10 cellular contexts compared by ENCODE assay signal in genomic region chr1:195733826-195734225, GRCh38.
DNase-seq lines count a peak whose midpoint lies in the region; ATAC-seq, FAIRE-seq and TF ChIP-seq lines count a peak whose summit lies in the region.
"Had no signal": no experiment of that assay in that cellular context is flagged by ENCODE, and none has a peak within 500 bp of the region (broad histone marks: within the 10 kb centered on the region; RNA-seq: fewer than 3 reads in every experiment).

No MANE protein-coding gene starts in this region.

- H3K27ac ChIP-seq in H1 (ENCODE audit: low read depth, low read length), result no peak overlapping the region
- H3K27ac ChIP-seq in left ventricle myocardium inferior (replicated peaks), result no peak overlapping the region
- H3K27ac ChIP-seq: tibial nerve had no signal

- no peak overlapping the region for H4K5ac ChIP-seq in H1 (ENCODE audit: insufficient read length, low read depth, low read length)

- H3K23me2 ChIP-seq in H1 (ENCODE audit: low read depth, low read length), result no peaks in the 10 kb centered on the region

- H3K36me3 ChIP-seq in H1 (ENCODE audit: control insufficient read depth in 2 of 4, insufficient read depth in 4 of 4, low read length in 3 of 4) (no peaks in the 10 kb centered on the region), left ventricle myocardium inferior (no peaks in the 10 kb centered on the region)
- H3K36me3 ChIP-seq: tibial nerve had no signal

- no peak overlapping the region for H2BK120ac ChIP-seq in H1 (replicated peaks; ENCODE audit: low read depth, low read length)

- no peak overlapping the region for H2AK5ac ChIP-seq in H1 (ENCODE audit: low read depth, low read length)

- no peak overlapping the region for H3K23ac ChIP-seq in H1 (ENCODE audit: insufficient read length)

- 91% methylated on average over 1 of the region's 1 CpG; no CpG with 5 or more reads in 1 of the 2 experiments for WGBS in H1 (ENCODE audit: extremely low coverage in 1 of 2, insufficient coverage in 1 of 2, insufficient read length in 1 of 2, insufficient replicate concordance in 2 of 2, low coverage in 1 of 2, low lambda C conversion rate in 2 of 2, missing lambda C conversion rate in 1 of 2), 2 experiments

- no peak overlapping the region for H2BK5ac ChIP-seq in H1 (ENCODE audit: low read depth, low read length)

- no peak for TF ChIP-seq POLR2A in H1 (IDR thresholded peaks at IDR 0.05; ENCODE audit: control extremely low read depth in 1 of 2, low read depth in 2 of 2, low read length in 2 of 2)

- TF ChIP-seq RAD21 in H1 (IDR thresholded peaks at IDR 0.05 in 1 of 2, conservative IDR thresholded peaks at IDR 0.05 in 1 of 2; ENCODE audit: low read depth in 2 of 2, low read length in 2 of 2), result peak; percentile 44 to 49

- POLR2A ChIA-PET in H1 (lab: Charles Lee; ENCODE audit: partially characterized antibody), result no interaction called here

- no peak overlapping the region for H3K4ac ChIP-seq in H1 (replicated peaks; ENCODE audit: insufficient read length, low read depth, low read length)

- peak; percentile 48 for DNase-seq in A172 (ENCODE audit: low spot score)
- DNase-seq in MV-4-11 (lab: John Stamatoyannopoulos, UW), result peak; percentile 1
- DNase-seq in H1 (ENCODE audit: low read depth in 1 of 2, low spot score in 2 of 2), result peak in 1 of 2 experiments; percentile 19
- no peak for DNase-seq in iPS-NIHi7 (ENCODE audit: extremely low spot score)
- DNase-seq in left ventricle myocardium inferior, result no peak
- DNase-seq: activated gamma-delta T cell treated with Interleukin-2 at 50 U/mL for 16 hours had no signal

- peak in 2 of 3 experiments; percentile 41 to 63; a peak in 3 of 4 replicates for TF ChIP-seq CTCF in H1 (IDR thresholded peaks at IDR 0.05; ENCODE audit: control extremely low read depth in 1 of 3, insufficient read depth in 1 of 3, low read depth in 1 of 3, low read length in 3 of 3)
- TF ChIP-seq CTCF in left ventricle myocardium inferior (IDR thresholded peaks at IDR 0.05; ENCODE audit: borderline replicate concordance), result no peak

- H4K8ac ChIP-seq in H1 (ENCODE audit: extremely low read depth, insufficient read depth, low read length), result no peak overlapping the region

- intact Hi-C loops in left ventricle myocardium inferior (cut with micrococcal nuclease), result no loop called here

- no peaks in the 10 kb centered on the region for H3K4me1 ChIP-seq in H1 (replicated peaks in 1 of 4; ENCODE audit: control insufficient read depth in 3 of 4, insufficient read depth in 4 of 4, low read length in 3 of 4)
- H3K4me1 ChIP-seq in left ventricle myocardium inferior, result no peaks in the 10 kb centered on the region
- H3K4me1 ChIP-seq: tibial nerve had no signal

- no peak overlapping the region for H3K18ac ChIP-seq in H1 (ENCODE audit: extremely low read depth, low read length)

- H2BK12ac ChIP-seq in H1 (ENCODE audit: low read depth, low read length), result no peak overlapping the region

- H3K79me1 ChIP-seq in H1 (ENCODE audit: low read depth, low read length), result no peaks in the 10 kb centered on the region

- no peak overlapping the region for H3K14ac ChIP-seq in H1 (ENCODE audit: insufficient read length)

- no peak for TF ChIP-seq EP300 in H1 (IDR thresholded peaks at IDR 0.05; ENCODE audit: borderline replicate concordance in 1 of 2, low read depth in 2 of 2, low read length in 2 of 2)

- H3K9me3 ChIP-seq in H1 (ENCODE audit: insufficient read depth in 2 of 2, low read depth in 1 of 2, low read length in 1 of 2) (no peaks in the 10 kb centered on the region), left ventricle myocardium inferior (replicated peaks) (no peaks in the 10 kb centered on the region)
- H3K9me3 ChIP-seq: tibial nerve had no signal

- CTCF ChIA-PET in H1 (lab: Charles Lee; ENCODE audit: partially characterized antibody), result interaction anchor here (0.7 to 2.9 kb wide), 6 partner anchors 10 to 323 kb away, joined by 3 to 20 read pairs (median 4); no protein-coding TSS in a partner anchor

- no peak overlapping the region for H2BK20ac ChIP-seq in H1 (ENCODE audit: low read length)

- H3K79me2 ChIP-seq in H1 (ENCODE audit: control insufficient read depth in 1 of 2, insufficient read depth in 2 of 2, low read length in 2 of 2), result no peaks in the 10 kb centered on the region

- no peak overlapping the region for H3K9ac ChIP-seq in H1 (replicated peaks in 1 of 4; ENCODE audit: extremely low read depth in 1 of 4, low read depth in 3 of 4, low read length in 3 of 4)

- H2BK15ac ChIP-seq in H1 (ENCODE audit: low read length), result no peak overlapping the region

- no peak overlapping the region for H3K56ac ChIP-seq in H1 (replicated peaks; ENCODE audit: insufficient read length, low read depth, low read length)

- H3K4me3 ChIP-seq in H1 (ENCODE audit: extremely low read depth in 1 of 4, insufficient read depth in 2 of 4, low read depth in 3 of 4, low read length in 4 of 4) (no peak overlapping the region), left ventricle myocardium inferior (no peak overlapping the region)
- H3K4me3 ChIP-seq: tibial nerve had no signal

- peak; percentile 71 for FAIRE-seq in H1 (lab: Jason Lieb, UNC)

- H4K91ac ChIP-seq in H1 (replicated peaks; ENCODE audit: insufficient read length, low read length), result no peak overlapping the region

- H3K27me3 ChIP-seq in H1 (replicated peaks in 1 of 4; ENCODE audit: control insufficient read depth in 3 of 4, extremely low read depth in 1 of 4, insufficient read depth in 3 of 4, low read length in 3 of 4) (no peaks in the 10 kb centered on the region), left ventricle myocardium inferior (ENCODE audit: low read depth) (no peaks in the 10 kb centered on the region)
- H3K27me3 ChIP-seq: tibial nerve had no signal

- H4K20me1 ChIP-seq in H1 (replicated peaks in 1 of 2; ENCODE audit: control insufficient read depth in 1 of 2, insufficient read depth in 2 of 2, low read length in 2 of 2), result no peaks in the 10 kb centered on the region

- ATAC-seq in GM18861 (IDR thresholded peaks at IDR 0.05; ENCODE audit: unreplicated experiment) (peak; percentile 55), HG03135 (IDR thresholded peaks at IDR 0.05; ENCODE audit: unreplicated experiment) (no peak), GM21528 (IDR thresholded peaks at IDR 0.05; ENCODE audit: low FRiP score, unreplicated experiment) (no peak)

- H3K4me2 ChIP-seq in H1 (ENCODE audit: insufficient read depth in 1 of 2, low read depth in 2 of 2, low read length in 2 of 2), result no peak overlapping the region

- H2AFZ ChIP-seq in H1 (ENCODE audit: low read length), result peak overlapping the region; percentile 14; the same call in 1 of the 2 replicates

TF ChIP-seq in H1, 55 proteins besides CTCF, POLR2A, EP300 and RAD21 (continues in another document):
- TF ChIP-seq ASH2L (IDR thresholded peaks at IDR 0.05; ENCODE audit: low read length), result no peak
- TF ChIP-seq SP2 (IDR thresholded peaks at IDR 0.05; ENCODE audit: low read length), result no peak
- no peak for TF ChIP-seq POU5F1 (IDR thresholded peaks at IDR 0.05; ENCODE audit: low read depth, low read length)
- no peak for TF ChIP-seq KDM4A (IDR thresholded peaks at IDR 0.05; ENCODE audit: low read depth, low read length, severe bottlenecking)
- no peak for TF ChIP-seq FOSL1 (IDR thresholded peaks at IDR 0.05; ENCODE audit: insufficient read depth, low read depth, low read length)
- TF ChIP-seq SIN3A (conservative IDR thresholded peaks at IDR 0.05 in 1 of 2, IDR thresholded peaks at IDR 0.05 in 1 of 2; ENCODE audit: low read depth in 1 of 2, low read length in 2 of 2), result no peak
- no peak for TF ChIP-seq E2F6 (IDR thresholded peaks at IDR 0.05)
- TF ChIP-seq RFX5 (IDR thresholded peaks at IDR 0.05; ENCODE audit: borderline replicate concordance, low read depth, low read length), result no peak
- TF ChIP-seq CTBP2 (IDR thresholded peaks at IDR 0.05; ENCODE audit: borderline replicate concordance, insufficient read depth, insufficient read length, low read length), result no peak
- TF ChIP-seq JUND (IDR thresholded peaks at IDR 0.05; ENCODE audit: low read length), result no peak
- TF ChIP-seq HDAC6 (IDR thresholded peaks at IDR 0.05; ENCODE audit: low read depth, low read length), result no peak

Comparison
In these comparisons a context has a peak if more than half of its experiments do, and no peak if none do; other contexts are left out.
1. DNase-seq: peak in A172 (single experiment) and MV-4-11 (single experiment); none in iPS-NIHi7 (single experiment) and left ventricle myocardium inferior (single experiment).